Comparison of ENCODE assay signal across 1 cellular context in the genomic region with DNA sequence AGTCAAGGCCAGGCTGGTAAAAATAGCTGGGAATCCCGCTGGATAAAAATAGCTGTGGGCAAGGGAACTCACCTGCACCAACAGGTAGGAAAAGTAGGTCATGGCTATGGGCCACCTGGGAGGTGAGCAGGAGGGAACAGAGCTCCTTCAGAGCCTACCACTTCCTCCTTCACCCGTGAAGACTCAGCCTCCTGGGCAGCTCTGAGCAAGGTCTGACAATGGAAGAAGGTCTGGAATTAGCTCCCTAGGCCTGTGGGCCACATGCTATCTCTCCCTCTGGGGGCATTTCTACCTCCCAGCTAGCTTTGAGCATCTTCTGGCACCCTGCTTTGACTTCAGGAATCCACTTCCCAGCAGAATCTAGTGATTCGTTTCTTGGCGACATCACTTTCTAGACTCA.
TF ChIP-seq lines count a peak whose summit lies in the region.

No MANE protein-coding gene starts in this region.

TF ChIP-seq in K562, 482 proteins besides CTCF, POLR2A, EP300 and RAD21 (continued from another document):
- TF ChIP-seq, protein P1, sequence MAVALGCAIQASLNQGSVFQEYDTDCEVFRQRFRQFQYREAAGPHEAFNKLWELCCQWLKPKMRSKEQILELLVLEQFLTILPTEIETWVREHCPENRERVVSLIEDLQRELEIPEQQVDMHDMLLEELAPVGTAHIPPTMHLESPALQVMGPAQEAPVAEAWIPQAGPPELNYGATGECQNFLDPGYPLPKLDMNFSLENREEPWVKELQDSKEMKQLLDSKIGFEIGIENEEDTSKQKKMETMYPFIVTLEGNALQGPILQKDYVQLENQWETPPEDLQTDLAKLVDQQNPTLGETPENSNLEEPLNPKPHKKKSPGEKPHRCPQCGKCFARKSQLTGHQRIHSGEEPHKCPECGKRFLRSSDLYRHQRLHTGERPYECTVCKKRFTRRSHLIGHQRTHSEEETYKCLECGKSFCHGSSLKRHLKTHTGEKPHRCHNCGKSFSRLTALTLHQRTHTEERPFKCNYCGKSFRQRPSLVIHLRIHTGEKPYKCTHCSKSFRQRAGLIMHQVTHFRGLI (CRISPR knock-in tag; IDR thresholded peaks at IDR 0.05): no peak
